22 cellular contexts compared by ENCODE assay signal in genomic region chr10:122413325-122413724, GRCh38. TPM values are rescaled to one million over a fixed set of nuclear protein-coding genes. Genes with fewer than 3 reads are reported as not detected.
DNase-seq lines count a peak whose midpoint lies in the region; ATAC-seq, FAIRE-seq and TF ChIP-seq lines count a peak whose summit lies in the region.
"Had no signal": no experiment of that assay in that cellular context is flagged by ENCODE, and none has a peak within 500 bp of the region (broad histone marks: within the 10 kb centered on the region; RNA-seq: fewer than 3 reads in every experiment).

No MANE protein-coding gene starts in this region.

- H3K27me3 Mint-ChIP-seq in CD4-positive, alpha-beta T cell = no peaks in the 10 kb centered on the region
- no peaks in the 10 kb centered on the region for H3K27me3 Mint-ChIP-seq in T-cell
- H3K27me3 Mint-ChIP-seq: CD4-positive, alpha-beta memory T cell had no signal

- no peak overlapping the region for H3K4me3 ChIP-seq in MG63

- H3K9me3 ChIP-seq in CD4-positive, alpha-beta T cell (ENCODE audit: control insufficient read depth, low read length) = no peaks in the 10 kb centered on the region
- H3K9me3 ChIP-seq in MG63 = no peaks in the 10 kb centered on the region
- H3K9me3 ChIP-seq: BE2C had no signal

- peaks cover 63% of the 10 kb centered on the region for H3K4me1 Mint-ChIP-seq in CD4-positive, alpha-beta T cell (ENCODE audit: low read depth)
- peaks cover 45 to 59% (median 56%) of the 10 kb centered on the region in 3 donors for H3K4me1 Mint-ChIP-seq in T-cell

- POLR2A ChIA-PET in CD4-positive, alpha-beta T cell (lab: Charles Lee) = interaction anchor here (5.0 kb wide), 1 partner anchor 39 kb away, joined by 32 read pairs; the partner anchor contains the start of gene PLEKHA1
- POLR2A ChIA-PET in T-cell (lab: Charles Lee) = interaction anchor here in 1 of 2 donors (0.7 to 1.6 kb wide), 2 partner anchors 9 to 39 kb away, joined by 3 read pairs; partner anchors contain the start of gene PLEKHA1

- no peaks in the 10 kb centered on the region for H3K9me3 Mint-ChIP-seq in CD4-positive, alpha-beta T cell
- H3K9me3 Mint-ChIP-seq in T-cell = no peaks in the 10 kb centered on the region
- H3K9me3 Mint-ChIP-seq: CD4-positive, alpha-beta memory T cell had no signal

- CTCF ChIA-PET in CD4-positive, alpha-beta T cell (lab: Charles Lee) = no interaction called here
- CTCF ChIA-PET in T-cell (lab: Charles Lee) = interaction anchor here in 1 of 2 donors (0.8 to 1.1 kb wide), 2 partner anchors 9 to 39 kb away, joined by 3 read pairs; partner anchors contain the start of gene PLEKHA1

- H3K36me3 Mint-ChIP-seq in CD4-positive, alpha-beta T cell (ENCODE audit: low read depth) = peaks cover 72% of the 10 kb centered on the region
- H3K36me3 Mint-ChIP-seq in T-cell = peaks cover 48% of the 10 kb centered on the region

- no peaks in the 10 kb centered on the region for H3K27me3 ChIP-seq in CD4-positive, alpha-beta T cell (ENCODE audit: control insufficient read depth, insufficient read depth, low read length)
- H3K27me3 ChIP-seq in MG63 = no peaks in the 10 kb centered on the region
- H3K27me3 ChIP-seq: BE2C had no signal

- TF ChIP-seq CTCF in CD4-positive, alpha-beta T cell (IDR thresholded peaks at IDR 0.05) = no peak
- no peak for TF ChIP-seq CTCF in GM20000 (IDR thresholded peaks at IDR 0.05; ENCODE audit: extremely low read depth, missing control alignments)

- ATAC-seq in CD4-positive, alpha-beta T cell (ENCODE audit: poor library complexity) = no peak
- ATAC-seq in T-cell (replicated peaks in 1 of 4) = no peak
- ATAC-seq in HG03342 (IDR thresholded peaks at IDR 0.05; ENCODE audit: unreplicated experiment) = no peak
- ATAC-seq: HCT116 had no signal

- intact Hi-C loops in CD4-positive, alpha-beta T cell (cut with DNase I, micrococcal nuclease) = no loop called here

- FAIRE-seq in A204.1 (lab: Jason Lieb, UNC) (peak; percentile 61), islet of Langerhans (lab: Jason Lieb, UNC) (peak; percentile 90)
- FAIRE-seq: GM12892, GM18507 had no signal

- DNase-seq in CD4-positive, alpha-beta T cell = no peak
- DNase-seq in T-cell = no peak
- no peak for DNase-seq in MG63
- DNase-seq in GM20000 (ENCODE audit: low spot score) = no peak
- no peak for DNase-seq in NOMO-1 (lab: John Stamatoyannopoulos, UW; ENCODE audit: unreplicated experiment in 2 of 2)
- DNase-seq: 8988T; ACHN; BE2C; C1 segment of cervical spinal cord; CD4-positive, alpha-beta memory T cell; DMS153; DMS79; GDM1; GOT3; H7 had no signal

- no peaks in the 10 kb centered on the region; the same call in 1 of the 2 replicates for H3K36me3 ChIP-seq in MG63
- H3K36me3 ChIP-seq: BE2C had no signal

- H3K27ac ChIP-seq in CD4-positive, alpha-beta T cell (ENCODE audit: low read depth, low read length) = no peak overlapping the region

- H3K4me3 Mint-ChIP-seq in CD4-positive, alpha-beta T cell = no peak overlapping the region
- no peak overlapping the region for H3K4me3 Mint-ChIP-seq in T-cell
- H3K4me3 Mint-ChIP-seq: CD4-positive, alpha-beta memory T cell had no signal

- H3K27ac Mint-ChIP-seq in CD4-positive, alpha-beta T cell = peak overlapping the region; percentile 86
- H3K27ac Mint-ChIP-seq in T-cell = peak overlapping the region; percentile 46 to 99

RNA-seq across cellular contexts. Expression of gene PLEKHA1, which starts 38.8 kb away (rescaled TPM):
- 10 to 100 TPM; 24.9 to 26.8 TPM for total RNA-seq in CD4-positive, alpha-beta T cell
- 10 to 100 TPM; 36.8 to 58.6 (median 40.5) TPM for total RNA-seq in T-cell
- 13.2 and 16.0 TPM in 2 replicates for total RNA-seq in MG63 (2014; rRNA removed; shearing (Covaris generic); ENCODE audit: low replicate concordance)

RNA-seq across cellular contexts. Expression of gene ARMS2, which starts 41.1 kb away (rescaled TPM):
- not detected for total RNA-seq in CD4-positive, alpha-beta T cell
- total RNA-seq in T-cell = not detected
- not detected in 2 replicates for total RNA-seq in MG63 (2014; rRNA removed; shearing (Covaris generic); ENCODE audit: low replicate concordance)
- total RNA-seq: CD4-positive, alpha-beta memory T cell; Daoy; H7 had no signal

RNA-seq across cellular contexts. Expression of gene HTRA1, which starts 48.0 kb away (rescaled TPM):
- total RNA-seq in CD4-positive, alpha-beta T cell = not detected
- total RNA-seq in T-cell = under 1 TPM in 3 of 5 donors, not detected in 2; 0.51 to 0.56 (median 0.55) TPM
- total RNA-seq in MG63 (2014; rRNA removed; shearing (Covaris generic); ENCODE audit: low replicate concordance) = 26.0 and 40.8 TPM in 2 replicates

Comparison
In these comparisons a context has a peak if more than half of its experiments do, and no peak if none do; other contexts are left out.
1. RNA of gene HTRA1, which starts 48.0 kb away (total RNA-seq): 26.0 to 40.8 TPM in MG63; 0.51 to 0.56 TPM in T-cell and not detected in CD4-positive, alpha-beta T cell; every median in the first group is over 10 times any median in the second.